In genomic region chr6:16925461-16925860, GRCh38 we compare ENCODE assay signal across 17 cellular contexts.
"Had no signal": no experiment of that assay in that cellular context is flagged by ENCODE, and none has a peak within 500 bp of the region (broad histone marks: within the 10 kb centered on the region; RNA-seq: fewer than 3 reads in every experiment).

No MANE protein-coding gene starts in this region.

- H3K27me3 ChIP-seq: right lobe of liver, testis, upper lobe of left lung had no signal

- H3K4me3 Mint-ChIP-seq: activated CD4-positive, alpha-beta T cell treated with anti-CD3 and anti-CD28 coated beads, Interleukin-2, amount 10 ng/mL, durations not matched to agents 24 days and 14 days; activated CD8-positive, alpha-beta T cell treated with anti-CD3 and anti-CD28 coated beads for 36 hours; activated naive CD8-positive, alpha-beta T cell treated with anti-CD3 and anti-CD28 coated beads, Interleukin-2, amount 10 ng/mL, durations not matched to agents 7 days and 5 days; activated T-helper 17 cell treated with anti-CD3 and anti-CD28 coated beads, Interleukin-2, amount 50 U/mL, for 72 hours; central memory CD8-positive, alpha-beta T cell; naive thymus-derived CD8-positive, alpha-beta T cell; stimulated activated memory B cell treated with anti-CD40 and anti-IgM and Interleukin-4, amounts not matched to agents 10 μg/mL and 1 μg/mL and 100 μg/mL, for 72 hours had no signal

- H3K4me1 Mint-ChIP-seq: activated CD4-positive, alpha-beta T cell treated with anti-CD3 and anti-CD28 coated beads, Interleukin-2, amount 10 ng/mL, durations not matched to agents 24 days and 14 days; activated naive CD8-positive, alpha-beta T cell treated with anti-CD3 and anti-CD28 coated beads, Interleukin-2, amount 10 ng/mL, durations not matched to agents 7 days and 5 days; activated T-helper 17 cell treated with anti-CD3 and anti-CD28 coated beads, Interleukin-2, amount 50 U/mL, for 72 hours; central memory CD8-positive, alpha-beta T cell; naive thymus-derived CD8-positive, alpha-beta T cell; stimulated activated memory B cell treated with anti-CD40 and anti-IgM and Interleukin-4, amounts not matched to agents 10 μg/mL and 1 μg/mL and 100 μg/mL, for 72 hours had no signal

- H3K4me1 ChIP-seq: testis had no signal

- H3K9me3 Mint-ChIP-seq: activated CD8-positive, alpha-beta T cell treated with anti-CD3 and anti-CD28 coated beads for 36 hours; activated naive CD8-positive, alpha-beta T cell treated with anti-CD3 and anti-CD28 coated beads, Interleukin-2, amount 10 ng/mL, durations not matched to agents 7 days and 5 days; activated T-helper 17 cell treated with anti-CD3 and anti-CD28 coated beads, Interleukin-2, amount 50 U/mL, for 72 hours; central memory CD8-positive, alpha-beta T cell had no signal

- DNase-seq: activated CD4-positive, alpha-beta T cell treated with anti-CD3 and anti-CD28 coated beads, Interleukin-2, amount 10 ng/mL, durations not matched to agents 24 days and 14 days; activated CD8-positive, alpha-beta T cell treated with anti-CD3 and anti-CD28 coated beads for 36 hours; activated naive CD4-positive, alpha-beta T cell; activated naive CD8-positive, alpha-beta T cell treated with anti-CD3 and anti-CD28 coated beads, Interleukin-2, amount 10 ng/mL, durations not matched to agents 7 days and 5 days; activated T-cell treated with anti-CD3 and anti-CD28 coated beads, Interleukin-2, amount 50 U/mL, for 1 hour; cortex of kidney; erythroblast; mesendoderm; naive thymus-derived CD8-positive, alpha-beta T cell; right lobe of liver; stimulated activated CD4-positive, alpha-beta T cell treated with anti-CD3 and anti-CD28 coated beads, Interleukin-4, amount 100 ng/mL, for 24 hours; T1000; testis; upper lobe of left lung had no signal

- H3K36me3 Mint-ChIP-seq: activated naive CD8-positive, alpha-beta T cell treated with anti-CD3 and anti-CD28 coated beads, Interleukin-2, amount 10 ng/mL, durations not matched to agents 7 days and 5 days; naive thymus-derived CD8-positive, alpha-beta T cell; stimulated activated memory B cell treated with anti-CD40 and anti-IgM and Interleukin-4, amounts not matched to agents 10 μg/mL and 1 μg/mL and 100 μg/mL, for 72 hours had no signal

- H3K27ac ChIP-seq: right lobe of liver, testis, upper lobe of left lung had no signal

- H3K9me3 ChIP-seq: right lobe of liver, testis, upper lobe of left lung had no signal

- H3K4me3 ChIP-seq: right lobe of liver, testis, upper lobe of left lung had no signal

- H3K36me3 ChIP-seq: right lobe of liver, upper lobe of left lung had no signal

- ATAC-seq: activated CD8-positive, alpha-beta T cell treated with anti-CD3 and anti-CD28 coated beads for 36 hours; activated T-helper 17 cell treated with anti-CD3 and anti-CD28 coated beads, Interleukin-2, amount 50 U/mL, for 72 hours; naive thymus-derived CD8-positive, alpha-beta T cell; right lobe of liver; stimulated activated memory B cell treated with anti-CD40 and anti-IgM and Interleukin-4, amounts not matched to agents 10 μg/mL and 1 μg/mL and 100 μg/mL, for 72 hours had no signal

- H3K27ac Mint-ChIP-seq: activated CD4-positive, alpha-beta T cell treated with anti-CD3 and anti-CD28 coated beads, Interleukin-2, amount 10 ng/mL, durations not matched to agents 24 days and 14 days; activated CD8-positive, alpha-beta T cell treated with anti-CD3 and anti-CD28 coated beads for 36 hours; activated naive CD8-positive, alpha-beta T cell treated with anti-CD3 and anti-CD28 coated beads, Interleukin-2, amount 10 ng/mL, durations not matched to agents 7 days and 5 days; activated T-helper 17 cell treated with anti-CD3 and anti-CD28 coated beads, Interleukin-2, amount 50 U/mL, for 72 hours; naive thymus-derived CD8-positive, alpha-beta T cell; stimulated activated memory B cell treated with anti-CD40 and anti-IgM and Interleukin-4, amounts not matched to agents 10 μg/mL and 1 μg/mL and 100 μg/mL, for 72 hours had no signal
